Comparison of ENCODE assay signal across 1 cellular context in the genomic region with DNA sequence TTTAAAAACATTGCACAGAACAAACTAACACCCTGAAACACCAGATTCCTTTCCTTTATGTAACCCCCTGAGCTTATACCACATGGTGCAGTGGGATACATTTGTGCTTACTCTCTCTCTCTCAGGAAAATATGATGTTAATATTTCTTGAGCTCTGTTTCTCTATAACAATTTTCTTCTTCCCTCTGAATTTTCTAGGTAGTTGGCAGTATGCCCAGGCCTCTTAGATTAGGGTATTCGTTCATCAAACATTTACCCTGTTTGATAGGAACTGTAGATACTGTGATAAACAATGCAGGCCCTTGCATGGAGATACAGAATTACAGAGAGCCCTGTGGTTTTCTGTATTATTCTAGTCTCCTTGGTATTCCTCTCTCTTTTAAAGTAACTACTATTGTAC.
TF ChIP-seq lines count a peak whose summit lies in the region.

No MANE protein-coding gene starts in this region.

TF ChIP-seq in IMR-90, 13 proteins besides CTCF, POLR2A, EP300 and RAD21:
- TF ChIP-seq CEBPB (IDR thresholded peaks at IDR 0.05; ENCODE audit: low read depth, low read length) (no peak), RFX5 (IDR thresholded peaks at IDR 0.05; ENCODE audit: low read depth, low read length) (no peak), NFE2L2 (IDR thresholded peaks at IDR 0.05; ENCODE audit: low read depth, low read length) (no peak), FOS (IDR thresholded peaks at IDR 0.05; ENCODE audit: low read depth, low read length) (no peak), MAZ (IDR thresholded peaks at IDR 0.05; ENCODE audit: borderline replicate concordance, low read depth, low read length) (no peak), BHLHE40 (IDR thresholded peaks at IDR 0.05; ENCODE audit: low read depth, low read length) (no peak), CHD1 (IDR thresholded peaks at IDR 0.05; ENCODE audit: low read depth, low read length) (no peak), USF2 (IDR thresholded peaks at IDR 0.05; ENCODE audit: low read depth, low read length) (no peak), RCOR1 (IDR thresholded peaks at IDR 0.05; ENCODE audit: insufficient replicate concordance, low read length) (no peak), SMC3 (IDR thresholded peaks at IDR 0.05; ENCODE audit: low read depth, low read length) (no peak), ELK1 (IDR thresholded peaks at IDR 0.05; ENCODE audit: borderline replicate concordance, low read depth, low read length) (no peak), MXI1 (IDR thresholded peaks at IDR 0.05; ENCODE audit: borderline replicate concordance, low read depth, low read length) (no peak), MAFK (IDR thresholded peaks at IDR 0.05; ENCODE audit: low read depth, low read length) (no peak)
